8 cellular contexts compared by ENCODE assay signal in the genomic region with DNA sequence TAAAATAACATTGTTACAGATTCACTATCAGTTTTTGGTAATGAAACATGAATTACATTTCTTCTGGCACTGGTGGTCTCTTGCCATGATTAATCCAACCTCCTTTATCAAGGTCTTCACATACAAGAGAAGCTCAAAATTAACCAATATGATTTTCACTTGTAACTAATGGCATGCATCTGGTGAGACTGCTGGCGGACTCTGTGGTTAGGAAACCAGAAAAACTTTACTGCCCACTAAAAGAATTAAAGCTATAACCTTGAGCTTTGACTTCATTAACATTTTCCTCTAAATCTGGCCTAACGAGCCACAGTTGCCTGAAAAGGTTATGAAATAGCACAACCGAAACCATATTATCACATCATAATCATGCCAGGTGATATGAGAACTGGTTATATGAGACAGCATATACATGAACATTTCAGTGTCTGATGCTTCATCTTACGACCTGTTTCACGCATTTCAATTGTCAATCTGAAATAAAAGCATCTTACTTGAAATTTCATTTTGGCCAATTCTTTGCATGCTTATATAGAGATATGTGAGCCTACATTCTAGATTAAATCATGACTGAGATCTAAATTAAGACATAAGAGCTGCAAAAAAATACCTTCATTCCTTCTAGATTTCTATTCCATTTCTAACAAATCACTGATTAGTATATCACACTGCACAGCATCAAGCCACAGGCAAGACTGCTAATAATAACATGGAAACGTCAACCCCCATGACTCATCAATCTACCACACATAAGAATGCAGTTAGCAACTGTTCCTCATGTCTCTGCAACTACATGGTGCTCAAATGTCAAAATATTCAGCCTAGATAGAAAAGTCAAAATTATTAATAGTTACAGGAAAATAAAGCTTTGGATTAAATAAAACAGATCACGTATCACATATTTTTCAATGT.
DNase-seq lines count a peak whose midpoint lies in the region; ATAC-seq, FAIRE-seq and TF ChIP-seq lines count a peak whose summit lies in the region.

No MANE protein-coding gene starts in this region.

- H3K4me1 Mint-ChIP-seq in HFFc6 (ENCODE audit: low read depth) = peaks cover 11% of the 10 kb centered on the region

- H3K4me3 Mint-ChIP-seq in HFFc6 = no peak overlapping the region

- in situ Hi-C loops in gastrocnemius medialis (cut with MboI; ENCODE audit: low sequenced_read_pairs in 4 of 4) = no loop called here

- FAIRE-seq in endothelial cell of umbilical vein (lab: Jason Lieb, UNC) = peak; percentile 73

- no peaks in the 10 kb centered on the region for H3K36me3 Mint-ChIP-seq in HFFc6 (ENCODE audit: low read depth)

- H2AFZ ChIP-seq in endothelial cell of umbilical vein (ENCODE audit: low read depth, low read length) = no peak overlapping the region

- BruUV-seq in endothelial cell of umbilical vein (replicated peaks; lab: Mats Ljungman, UMichigan) = no TSS peak

- peaks cover 1% of the 10 kb centered on the region; the same call in 1 of the 2 replicates for H3K27me3 Mint-ChIP-seq in HFFc6 (ENCODE audit: insufficient read depth)

- TF ChIP-seq POLR2A in NB4 (IDR thresholded peaks at IDR 0.05; ENCODE audit: extremely low read depth, insufficient read length) (no peak), endothelial cell of umbilical vein (IDR thresholded peaks at IDR 0.05; ENCODE audit: low read depth, low read length) (no peak), gastrocnemius medialis (IDR thresholded peaks at IDR 0.05) (no peak)

- peak; percentile 100 for ATAC-seq in gastrocnemius medialis

- H3K9me3 Mint-ChIP-seq in HFFc6 = no peaks in the 10 kb centered on the region

- TF ChIP-seq CTCF in HFFc6 (IDR thresholded peaks at IDR 0.05) (no peak), NB4 (IDR thresholded peaks at IDR 0.05; ENCODE audit: low read depth, low read length) (no peak), endothelial cell of umbilical vein (IDR thresholded peaks at IDR 0.05; ENCODE audit: extremely low read depth in 1 of 2, insufficient read depth in 1 of 2, low read depth in 1 of 2, low read length in 2 of 2) (no peak), gastrocnemius medialis (IDR thresholded peaks at IDR 0.05 in 4 of 5, conservative IDR thresholded peaks at IDR 0.05 in 1 of 5) (no peak)

- POLR2A ChIA-PET in endothelial cell of umbilical vein (lab: Charles Lee) = no interaction called here

- H3K4me3 ChIP-seq in NB4 (ENCODE audit: low read depth, low read length) (no peak overlapping the region), endothelial cell of umbilical vein (replicated peaks in 1 of 3; ENCODE audit: insufficient read depth in 1 of 3, low read depth in 1 of 3, low read length in 3 of 3) (no peak overlapping the region), gastrocnemius medialis (peak overlapping the region in 1 of 4 donors; percentile 4)

- no peak overlapping the region for H3K27ac Mint-ChIP-seq in HFFc6

- peak; percentile 4 for DNase-seq in NCI-H2171 treated with DMSO at 0.1 percent for 48 hours (lab: John Stamatoyannopoulos, UW)
- no peak for DNase-seq in NCI-H2171 (lab: John Stamatoyannopoulos, UW)
- peak; percentile 85 for DNase-seq in HFFc6
- peak; percentile 74 for DNase-seq in NB4 (ENCODE audit: low read depth)
- DNase-seq in endothelial cell of umbilical vein (ENCODE audit: low read depth, low spot score) = peak; percentile 68
- peak; percentile 23 to 59 for DNase-seq in gastrocnemius medialis
- no peak for DNase-seq in DMS79 (lab: John Stamatoyannopoulos, UW)
- DNase-seq in NCI-H524 (lab: John Stamatoyannopoulos, UW) = no peak

- H3K79me2 ChIP-seq in endothelial cell of umbilical vein (ENCODE audit: control insufficient read depth, insufficient read depth, low read length) = peaks cover 6% of the 10 kb centered on the region

- H3K4me1 ChIP-seq in endothelial cell of umbilical vein (ENCODE audit: control insufficient read depth, extremely low read depth, insufficient read depth, low read length) (peaks cover 8% of the 10 kb centered on the region), gastrocnemius medialis (peaks cover 31 to 41% of the 10 kb centered on the region in 2 donors)

- H3K36me3 ChIP-seq in endothelial cell of umbilical vein (ENCODE audit: control insufficient read depth in 2 of 2, extremely low read depth in 1 of 2, insufficient read depth in 2 of 2, low read length in 2 of 2) = no peaks in the 10 kb centered on the region
- H3K36me3 ChIP-seq in gastrocnemius medialis = no peaks in the 10 kb centered on the region

- H3K9me3 ChIP-seq in endothelial cell of umbilical vein (replicated peaks; ENCODE audit: control insufficient read depth, insufficient read depth, low read length) (no peaks in the 10 kb centered on the region), gastrocnemius medialis (no peaks in the 10 kb centered on the region)

- H3K9me1 ChIP-seq in endothelial cell of umbilical vein (replicated peaks; ENCODE audit: control insufficient read depth, extremely low read depth, insufficient read depth, low read length) = no peaks in the 10 kb centered on the region

- H3K4me2 ChIP-seq in endothelial cell of umbilical vein (ENCODE audit: insufficient read depth, low read length) = no peak overlapping the region

- intact Hi-C loops in endothelial cell of umbilical vein (cut with micrococcal nuclease) (no loop called here), gastrocnemius medialis (cut with DNase I; ENCODE audit: low total_unique reads) (loop anchor here (2.0 to 10.0 kb wide), 3 partner anchors 62 to 385 kb away; a partner anchor contains a TSS)

- H3K27me3 ChIP-seq in endothelial cell of umbilical vein (ENCODE audit: control insufficient read depth in 2 of 2, insufficient read depth in 2 of 2, low read length in 2 of 2) (no peaks in the 10 kb centered on the region), gastrocnemius medialis (no peaks in the 10 kb centered on the region)

- H4K20me1 ChIP-seq in endothelial cell of umbilical vein (replicated peaks; ENCODE audit: control insufficient read depth, extremely low read depth, insufficient read depth, low read length) = no peaks in the 10 kb centered on the region

- no peak overlapping the region for H3K9ac ChIP-seq in endothelial cell of umbilical vein (replicated peaks; ENCODE audit: extremely low read depth, insufficient read depth, low read length)

- CTCF ChIA-PET in endothelial cell of umbilical vein (lab: Charles Lee) = interaction anchor here (0.6 to 4.4 kb wide), 3 partner anchors 13 to 117 kb away, joined by 3 to 14 read pairs (median 9); no protein-coding TSS in a partner anchor

- dilution Hi-C loops in endothelial cell of umbilical vein (cut with MboI; ENCODE audit: extremely low pct_ligation_motif_present, low sequenced_read_pairs) = no loop called here

- H3K27ac ChIP-seq in endothelial cell of umbilical vein (ENCODE audit: insufficient read depth, low read depth, low read length) (no peak overlapping the region), gastrocnemius medialis (peak overlapping the region; percentile 79 to 87 (median 84))

TF ChIP-seq in endothelial cell of umbilical vein, 7 proteins besides CTCF, POLR2A, EP300 and RAD21:
- TF ChIP-seq FOS (IDR thresholded peaks at IDR 0.05; ENCODE audit: borderline replicate concordance, insufficient read depth, low read length) = peak; percentile 89
- TF ChIP-seq EZH2 (IDR thresholded peaks at IDR 0.05; ENCODE audit: borderline replicate concordance, low read depth, low read length, severe bottlenecking) = no peak
- TF ChIP-seq JUN (IDR thresholded peaks at IDR 0.05; ENCODE audit: borderline replicate concordance, insufficient read depth, insufficient read length, low read depth) = peak; percentile 88
- TF ChIP-seq POLR2AphosphoS5 (IDR thresholded peaks at IDR 0.05; ENCODE audit: insufficient read depth, low read depth, low read length) = no peak
- TF ChIP-seq, protein P1, sequence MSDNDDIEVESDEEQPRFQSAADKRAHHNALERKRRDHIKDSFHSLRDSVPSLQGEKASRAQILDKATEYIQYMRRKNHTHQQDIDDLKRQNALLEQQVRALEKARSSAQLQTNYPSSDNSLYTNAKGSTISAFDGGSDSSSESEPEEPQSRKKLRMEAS (IDR thresholded peaks at IDR 0.05; ENCODE audit: insufficient read depth, insufficient read length) = no peak
- no peak for TF ChIP-seq MYC (IDR thresholded peaks at IDR 0.05; ENCODE audit: low read depth, low read length)
TF ChIP-seq in endothelial cell of umbilical vein: peak in this region for 2.

Comparison
In these comparisons a context has a peak if more than half of its experiments do, and no peak if none do; other contexts are left out.
1. DNase-seq: peak in NCI-H2171 treated with DMSO at 0.1 percent for 48 hours (single experiment), HFFc6 (single experiment), NB4 (single experiment), endothelial cell of umbilical vein (single experiment) and gastrocnemius medialis (2 of 2); none in NCI-H2171 (single experiment), DMS79 (single experiment) and NCI-H524 (0 of 2).